In the genomic region with DNA sequence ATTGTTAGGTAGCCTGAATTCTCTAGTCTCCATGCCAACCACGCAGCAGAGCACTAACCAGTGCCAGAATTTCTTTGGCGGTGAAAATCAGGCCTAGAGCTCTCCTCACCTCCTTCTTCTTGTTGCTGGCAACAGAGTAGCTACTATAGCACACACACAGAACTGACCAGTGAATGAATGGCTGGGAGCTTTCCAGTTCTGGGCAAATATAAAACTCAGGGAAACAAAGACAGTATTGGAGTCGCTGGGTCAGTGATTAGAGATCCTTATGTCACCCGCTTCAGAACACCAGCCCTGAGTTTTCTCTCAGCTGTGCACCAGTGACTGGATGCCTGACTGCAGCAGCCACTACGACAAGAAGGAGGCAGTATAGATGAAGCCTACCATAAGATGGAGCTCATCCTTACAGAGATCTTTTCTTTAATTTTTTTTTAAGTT, we compare ENCODE assay signal across 13 cellular contexts. TPM values are rescaled to one million over a fixed set of nuclear protein-coding genes. Genes with fewer than 3 reads are reported as not detected.
DNase-seq lines count a peak whose midpoint lies in the region; ATAC-seq lines count a peak whose summit lies in the region.
"Had no signal": no experiment of that assay in that cellular context is flagged by ENCODE, and none has a peak within 500 bp of the region (broad histone marks: within the 10 kb centered on the region; RNA-seq: fewer than 3 reads in every experiment).

No MANE protein-coding gene starts in this region.

- no peak overlapping the region for H2BK12ac ChIP-seq in neuronal stem cell (ENCODE audit: low read length)

- H2BK120ac ChIP-seq in neuronal stem cell (ENCODE audit: low read depth, low read length), result no peak overlapping the region

- peak overlapping the region; percentile 66 for H2AFZ ChIP-seq in neuronal stem cell (ENCODE audit: low read length)

- H3K23ac ChIP-seq in neuronal stem cell (ENCODE audit: low read depth, low read length, poor library complexity), result no peak overlapping the region

- no peak overlapping the region for H2BK5ac ChIP-seq in neuronal stem cell (ENCODE audit: low read length)

- no peak overlapping the region for H2BK15ac ChIP-seq in neuronal stem cell (ENCODE audit: low read length)

- no peak overlapping the region for H3K14ac ChIP-seq in neuronal stem cell (ENCODE audit: low read length)

- H3K79me1 ChIP-seq in neuronal stem cell (ENCODE audit: low read depth, low read length), result no peaks in the 10 kb centered on the region

- H3K27me3 ChIP-seq in neuronal stem cell (ENCODE audit: control insufficient read depth in 3 of 3, insufficient read depth in 3 of 3, low read depth in 1 of 3, low read length in 3 of 3), result no peaks in the 10 kb centered on the region
- H3K27me3 ChIP-seq: neutrophil had no signal

- no CpG with 5 or more reads among the region's 5 CpGs for WGBS in neuronal stem cell (ENCODE audit: extremely low coverage in 2 of 2, insufficient read length in 2 of 2, insufficient replicate concordance in 1 of 2), 2 donors

- no peak overlapping the region for H4K91ac ChIP-seq in neuronal stem cell (ENCODE audit: low read depth, low read length, poor library complexity)

- H3K27ac ChIP-seq in angular gyrus (ENCODE audit: low read depth, low read length) (peak overlapping the region; percentile 82), neuronal stem cell (replicated peaks; ENCODE audit: low read length) (peak overlapping the region; percentile 29)
- H3K27ac ChIP-seq: neutrophil had no signal

- H3K9me3 ChIP-seq in neuronal stem cell (replicated peaks in 1 of 2; ENCODE audit: control insufficient read depth in 2 of 2, insufficient read depth in 1 of 2, low read depth in 1 of 2, low read length in 2 of 2), result no peaks in the 10 kb centered on the region
- H3K9me3 ChIP-seq: neutrophil had no signal

- H3K18ac ChIP-seq in neuronal stem cell (ENCODE audit: low read length), result no peak overlapping the region

- H3K4me2 ChIP-seq in neuronal stem cell (ENCODE audit: insufficient read depth, low read length, poor library complexity, severe bottlenecking), result no peak overlapping the region

- no peak overlapping the region for H3K4ac ChIP-seq in neuronal stem cell (ENCODE audit: low read length)

- H3K4me1 ChIP-seq in neuronal stem cell (ENCODE audit: control insufficient read depth in 2 of 2, insufficient read depth in 1 of 2, low read depth in 1 of 2, low read length in 2 of 2), result peaks cover 3 to 12% of the 10 kb centered on the region in 2 donors

- no peak overlapping the region for H3K9ac ChIP-seq in neuronal stem cell (ENCODE audit: low read depth, low read length, poor library complexity)

- H3K36me3 ChIP-seq in neuronal stem cell (replicated peaks in 1 of 2; ENCODE audit: control insufficient read depth in 2 of 2, insufficient read depth in 2 of 2, low read length in 2 of 2), result no peaks in the 10 kb centered on the region
- H3K36me3 ChIP-seq: neutrophil had no signal

- peak; percentile 7 for DNase-seq in COR-L47 (lab: John Stamatoyannopoulos, UW)
- peak; percentile 91 for DNase-seq in foreskin melanocyte
- peak; percentile 30 for DNase-seq in neuronal stem cell (ENCODE audit: low spot score)
- DNase-seq in NCI-H510A treated with DMSO at 0.1 percent for 48 hours (lab: John Stamatoyannopoulos, UW), result no peak
- no peak for DNase-seq in NCI-H1436 treated with DMSO at 0.1 percent for 48 hours (lab: John Stamatoyannopoulos, UW)
- DNase-seq: activated effector memory CD4-positive, alpha-beta T cell treated with anti-CD3 and anti-CD28 coated beads, Interleukin-2, amount 50 U/mL, for 16 hours; AML-193; kidney glomerular epithelial cell; NCI-H1417 treated with DMSO at 0.1 percent for 48 hours had no signal

- H3K4me3 ChIP-seq in neuronal stem cell (ENCODE audit: low read length in 2 of 2), result no peak overlapping the region

- H4K8ac ChIP-seq in neuronal stem cell (ENCODE audit: low read depth, low read length), result no peak overlapping the region

- ATAC-seq in GM21528 (IDR thresholded peaks at IDR 0.05; ENCODE audit: low FRiP score, unreplicated experiment) (no peak), GM18873 (IDR thresholded peaks at IDR 0.05; ENCODE audit: low FRiP score, unreplicated experiment) (no peak)

- H2AK5ac ChIP-seq in neuronal stem cell (ENCODE audit: low read depth, low read length), result no peak overlapping the region

RNA-seq across cellular contexts. Expression of a gene that starts 26.9 kb away (rescaled TPM):
- polyA plus RNA-seq in neuronal stem cell (2013, experiment 1 of 2), result 9.1 TPM
- 9.3 TPM for polyA plus RNA-seq in neuronal stem cell (2013, experiment 2 of 2)

RNA-seq across cellular contexts. Expression of a gene that starts 30.8 kb away (rescaled TPM):
- polyA plus RNA-seq in neuronal stem cell (2013, experiment 1 of 2), result 0.36 TPM
- polyA plus RNA-seq in neuronal stem cell (2013, experiment 2 of 2), result 0.39 TPM

RNA-seq across cellular contexts. Expression of a gene that starts 54.4 kb away (rescaled TPM):
- 37.0 TPM for polyA plus RNA-seq in neuronal stem cell (2013, experiment 1 of 2)
- 38.5 TPM for polyA plus RNA-seq in neuronal stem cell (2013, experiment 2 of 2)

Comparison
In these comparisons a context has a peak if more than half of its experiments do, and no peak if none do; other contexts are left out.
1. DNase-seq: peak in COR-L47 (single experiment), foreskin melanocyte (single experiment) and neuronal stem cell (single experiment); none in NCI-H510A treated with DMSO at 0.1 percent for 48 hours (single experiment) and NCI-H1436 treated with DMSO at 0.1 percent for 48 hours (single experiment).